31 cellular contexts compared by ENCODE assay signal in genomic region chr5:128635379-128635778, GRCh38.
"Had no signal": no experiment of that assay in that cellular context is flagged by ENCODE, and none has a peak within 500 bp of the region (broad histone marks: within the 10 kb centered on the region; RNA-seq: fewer than 3 reads in every experiment).

No MANE protein-coding gene starts in this region.

- H3K4me2 ChIP-seq: PC-9 had no signal

- DNase-seq: Karpas-422, MM.1S, MV-4-11, NCI-H1092, NCI-H1105, NCI-H1417 treated with DMSO at 0.1 percent for 48 hours, NCI-H146, NCI-H1694, NCI-H187, NCI-H1930, NCI-H2029 treated with DMSO at 0.1 percent for 48 hours, NCI-H2081 treated with DMSO at 0.1 percent for 48 hours, NCI-H2107, NCI-H2171, NCI-H226, NCI-H446 treated with DMSO at 0.1 percent for 48 hours, NCI-H510A, NCI-H524, NCI-H526, NCI-H69, NCI-H748 treated with DMSO at 0.1 percent for 48 hours, PC-9, SHP77, SIG-M5, SJCRH30 had no signal

- H3K4me1 ChIP-seq: SJCRH30 had no signal

- H2AFZ ChIP-seq: PC-9 had no signal

- H3K9me3 ChIP-seq: SJCRH30 had no signal

- H3K27me3 ChIP-seq: SJCRH30 had no signal

- H3K4me3 ChIP-seq: PC-9, SJCRH30, SK-N-MC had no signal

- H3K36me3 ChIP-seq: SJCRH30 had no signal

- FAIRE-seq: RCC 7860 had no signal

- ATAC-seq: Panc1, Right ventricle myocardium inferior, SK-N-SH treated with all-trans-retinoic acid at 6 μM for 48 hours had no signal

- H3K27ac ChIP-seq: PC-9, RWPE1, SJCRH30, SK-N-MC had no signal
